14 cellular contexts compared by ENCODE assay signal in genomic region chr1:170240409-170240808, GRCh38.
A peak's percentile ranks its signal among the peaks of the same experiment; 100 is the strongest.
DNase-seq lines count a peak whose midpoint lies in the region; ATAC-seq and TF ChIP-seq lines count a peak whose summit lies in the region.
"Had no signal": no experiment of that assay in that cellular context is flagged by ENCODE, and none has a peak within 500 bp of the region (broad histone marks: within the 10 kb centered on the region; RNA-seq: fewer than 3 reads in every experiment).

No MANE protein-coding gene starts in this region.

- H3K4me3 ChIP-seq in sigmoid colon: no peak overlapping the region
- H3K4me3 ChIP-seq: adrenal gland had no signal

- no peaks in the 10 kb centered on the region for H3K36me3 ChIP-seq in sigmoid colon
- H3K36me3 ChIP-seq: adrenal gland had no signal

- no peaks in the 10 kb centered on the region for H3K9me3 ChIP-seq in sigmoid colon
- H3K9me3 ChIP-seq: adrenal gland had no signal

- 86 to 89% methylated on average over 2 of the region's 2 CpGs for WGBS in sigmoid colon, 2 donors

- H3K27me3 ChIP-seq in sigmoid colon: no peaks in the 10 kb centered on the region
- H3K27me3 ChIP-seq: adrenal gland had no signal

- POLR2A ChIA-PET in HEK293T (lab: Yijun Ruan, JAX): no interaction called here

- TF ChIP-seq EP300 in sigmoid colon (IDR thresholded peaks at IDR 0.05): no peak

- no peak for TF ChIP-seq CTCF in sigmoid colon (IDR thresholded peaks at IDR 0.05)

- no peaks in the 10 kb centered on the region for H3K4me1 ChIP-seq in sigmoid colon

- DNase-seq in HEK293T (ENCODE audit: extremely low spot score) (no peak), sigmoid colon (no peak), NCI-H2029 treated with DMSO at 0.1 percent for 48 hours (lab: John Stamatoyannopoulos, UW) (no peak)
- no peak for DNase-seq in effector CD8-positive, alpha-beta T cell (lab: John Stamatoyannopoulos, UW)
- DNase-seq: activated CD8-positive, alpha-beta memory T cell treated with anti-CD3 and anti-CD28 coated beads, Interleukin-2, amount 50 U/mL, for 48 hours; adrenal gland; cortex of kidney; NCI-H1048; NCI-H526; stimulated activated CD4-positive, alpha-beta T cell treated with anti-CD3 and anti-CD28 coated beads, Interleukin-4, amount 100 ng/mL, for 24 hours had no signal

- CTCF ChIA-PET in HEK293T (lab: Yijun Ruan, JAX): no interaction called here

- peak overlapping the region in 1 of 4 donors; percentile 27 for H3K27ac ChIP-seq in sigmoid colon

- ATAC-seq in GM18867 (IDR thresholded peaks at IDR 0.05; ENCODE audit: unreplicated experiment) (peak; percentile 100), GM21423 (IDR thresholded peaks at IDR 0.05; ENCODE audit: unreplicated experiment) (peak; percentile 88), HG02981 (IDR thresholded peaks at IDR 0.05; ENCODE audit: unreplicated experiment) (peak; percentile 99), HG03575 (IDR thresholded peaks at IDR 0.05; ENCODE audit: extremely low read depth, insufficient number of reproducible peaks, low FRiP score, unreplicated experiment) (peak; percentile 96)

- intact Hi-C loops in sigmoid colon (cut with DNase I): no loop called here

- TF ChIP-seq POLR2A in sigmoid colon (IDR thresholded peaks at IDR 0.05): no peak

TF ChIP-seq in HEK293T, 16 proteins besides CTCF, POLR2A, EP300 and RAD21:
- no peak for TF ChIP-seq NFRKB (IDR thresholded peaks at IDR 0.05)
- TF ChIP-seq BHLHE40 (IDR thresholded peaks at IDR 0.05; ENCODE audit: borderline replicate concordance): no peak
- TF ChIP-seq L3MBTL2 (conservative IDR thresholded peaks at IDR 0.05): no peak
- no peak for TF ChIP-seq TARDBP (IDR thresholded peaks at IDR 0.05)
- TF ChIP-seq ARNT (IDR thresholded peaks at IDR 0.05): no peak
- no peak for TF ChIP-seq FOXA1 (IDR thresholded peaks at IDR 0.05)
- no peak for TF ChIP-seq FOXK2 (IDR thresholded peaks at IDR 0.05)
- TF ChIP-seq HDGF (IDR thresholded peaks at IDR 0.05; ENCODE audit: borderline replicate concordance): no peak
